1 cellular context compared by ENCODE assay signal in genomic region chr3:135310317-135310716, GRCh38.
TF ChIP-seq lines count a peak whose summit lies in the region.

No MANE protein-coding gene starts in this region.

TF ChIP-seq in HEK293, 187 proteins besides CTCF, POLR2A, EP300 and RAD21 (continued from another document and continues in another):
- no peak for TF ChIP-seq ZNF518A (tag by site-specific recombination; conservative IDR thresholded peaks at IDR 0.05; ENCODE audit: low read depth)
- no peak for TF ChIP-seq ZNF585B (tag by site-specific recombination; IDR thresholded peaks at IDR 0.05)
- TF ChIP-seq ZBTB20 (tag by site-specific recombination; IDR thresholded peaks at IDR 0.05), result peak; percentile 25; the same call in 1 of the 2 replicates
- TF ChIP-seq ZNF169 (tag by site-specific recombination; IDR thresholded peaks at IDR 0.05), result no peak
- TF ChIP-seq PRDM6 (tag by site-specific recombination; IDR thresholded peaks at IDR 0.05), result no peak
- no peak for TF ChIP-seq KLF16 (tag by site-specific recombination; IDR thresholded peaks at IDR 0.05)
- TF ChIP-seq ZNF501 (tag by site-specific recombination; IDR thresholded peaks at IDR 0.05), result no peak
- no peak for TF ChIP-seq ZBTB7A (tag by site-specific recombination; IDR thresholded peaks at IDR 0.05; ENCODE audit: low read depth)
- no peak for TF ChIP-seq ZNF792 (tag by site-specific recombination; IDR thresholded peaks at IDR 0.05)
- TF ChIP-seq ZNF223 (tag by site-specific recombination; IDR thresholded peaks at IDR 0.05), result no peak
- no peak for TF ChIP-seq ZBTB8A (tag by site-specific recombination; IDR thresholded peaks at IDR 0.05)
- TF ChIP-seq SCRT2 (tag by site-specific recombination; IDR thresholded peaks at IDR 0.05), result no peak
- TF ChIP-seq ZNF174 (tag by site-specific recombination; IDR thresholded peaks at IDR 0.05), result no peak
- no peak for TF ChIP-seq ZNF488 (tag by site-specific recombination; IDR thresholded peaks at IDR 0.05)
- no peak for TF ChIP-seq ZNF843 (tag by site-specific recombination; IDR thresholded peaks at IDR 0.05)
- peak; percentile 76 for TF ChIP-seq WT1 (tag by site-specific recombination; IDR thresholded peaks at IDR 0.05)
- no peak for TF ChIP-seq HOXC10 (CRISPR knock-in tag; IDR thresholded peaks at IDR 0.05)
- no peak for TF ChIP-seq YY2 (tag by site-specific recombination; IDR thresholded peaks at IDR 0.05)
- peak; percentile 21; the same call in 1 of the 2 replicates for TF ChIP-seq SP7 (tag by site-specific recombination; IDR thresholded peaks at IDR 0.05)
- no peak for TF ChIP-seq ZNF76 (tag by site-specific recombination; IDR thresholded peaks at IDR 0.05; ENCODE audit: borderline replicate concordance, low read depth)
- TF ChIP-seq ZNF248 (tag by site-specific recombination; IDR thresholded peaks at IDR 0.05), result no peak
- no peak for TF ChIP-seq ZNF280C (tag by site-specific recombination; IDR thresholded peaks at IDR 0.05)
- TF ChIP-seq RBAK (tag by site-specific recombination; IDR thresholded peaks at IDR 0.05), result no peak
- no peak for TF ChIP-seq ZNF529 (tag by site-specific recombination; IDR thresholded peaks at IDR 0.05; ENCODE audit: insufficient replicate concordance)
- no peak; the same call in 1 of the 2 replicates for TF ChIP-seq ZNF398 (tag by site-specific recombination; IDR thresholded peaks at IDR 0.05)
- TF ChIP-seq INSM2 (tag by site-specific recombination; IDR thresholded peaks at IDR 0.05), result peak; percentile 51; the same call in 1 of the 2 replicates
- TF ChIP-seq ZNF513 (tag by site-specific recombination; IDR thresholded peaks at IDR 0.05), result no peak
- TF ChIP-seq ZNF621 (tag by site-specific recombination; IDR thresholded peaks at IDR 0.05), result no peak
- TF ChIP-seq ZNF473 (tag by site-specific recombination; IDR thresholded peaks at IDR 0.05), result no peak
- TF ChIP-seq ZNF555 (tag by site-specific recombination; conservative IDR thresholded peaks at IDR 0.05), result no peak
- peak; percentile 91; the same call in 1 of the 2 replicates for TF ChIP-seq MZF1 (tag by site-specific recombination; IDR thresholded peaks at IDR 0.05; ENCODE audit: borderline replicate concordance)
- no peak; the same call in none of the 2 replicates for TF ChIP-seq KLF1 (tag by site-specific recombination; IDR thresholded peaks at IDR 0.05)
- TF ChIP-seq PRDM10 (tag by site-specific recombination; IDR thresholded peaks at IDR 0.05), result no peak
- no peak for TF ChIP-seq ZNF362 (tag by site-specific recombination; IDR thresholded peaks at IDR 0.05)
- TF ChIP-seq ZNF18 (tag by site-specific recombination; IDR thresholded peaks at IDR 0.05), result no peak
- TF ChIP-seq ZNF596 (tag by site-specific recombination; IDR thresholded peaks at IDR 0.05), result no peak
- TF ChIP-seq ZNF48 (tag by site-specific recombination; IDR thresholded peaks at IDR 0.05), result no peak
- TF ChIP-seq ZNF560 (tag by site-specific recombination; IDR thresholded peaks at IDR 0.05; ENCODE audit: borderline replicate concordance), result no peak
